8 cellular contexts compared by ENCODE assay signal in genomic region chr20:3795511-3796468, GRCh38. TPM values are rescaled to one million over a fixed set of nuclear protein-coding genes. Genes with fewer than 3 reads are reported as not detected.
DNase-seq lines count a peak whose midpoint lies in the region; ATAC-seq lines count a peak whose summit lies in the region.

Gene CDC25B (plus strand): TSS chr20:3796310. CDS start chr20:3796532, 222 bp downstream.

- H3K27ac ChIP-seq in epithelial cell of prostate = peak within 1 kb of the TSS; percentile 56

- ATAC-seq in GM21619 (IDR thresholded peaks at IDR 0.05; ENCODE audit: unreplicated experiment) = peak; percentile 60

- peak; percentile 74 for DNase-seq in DMS114 treated with DMSO at 0.1 percent for 48 hours (lab: John Stamatoyannopoulos, UW; ENCODE audit: unreplicated experiment)
- peak; percentile 84 for DNase-seq in Jurkat, Clone E6-1 (ENCODE audit: low read depth, low spot score)
- peak; percentile 54 for DNase-seq in OCI-M2 (lab: John Stamatoyannopoulos, UW; ENCODE audit: unreplicated experiment)
- DNase-seq in activated T-cell treated with anti-CD3 and anti-CD28 coated beads for 24 hours (ENCODE audit: low read depth) = peak; percentile 86
- DNase-seq in epithelial cell of prostate (ENCODE audit: low read depth, low spot score) = no peak
- DNase-seq in mucosa of gallbladder (ENCODE audit: low spot score) = peak; percentile 94
- DNase-seq in stimulated activated CD8-positive, alpha-beta memory T cell treated with anti-CD3 and anti-CD28 coated beads, Interleukin-4, amount 100 ng/mL, for 48 hours = peak; percentile 94

- peak within 1 kb of the TSS; percentile 83 for H3K4me3 ChIP-seq in Jurkat, Clone E6-1 (ENCODE audit: low read length)

RNA-seq across cellular contexts. Expression of gene CDC25B, which starts in this region (rescaled TPM):
- polyA plus RNA-seq in Jurkat, Clone E6-1 (2012; ENCODE audit: insufficient read depth, insufficient read length) = 78.9 TPM
- total RNA-seq in mucosa of gallbladder = 38.9 TPM
